In the genomic region with DNA sequence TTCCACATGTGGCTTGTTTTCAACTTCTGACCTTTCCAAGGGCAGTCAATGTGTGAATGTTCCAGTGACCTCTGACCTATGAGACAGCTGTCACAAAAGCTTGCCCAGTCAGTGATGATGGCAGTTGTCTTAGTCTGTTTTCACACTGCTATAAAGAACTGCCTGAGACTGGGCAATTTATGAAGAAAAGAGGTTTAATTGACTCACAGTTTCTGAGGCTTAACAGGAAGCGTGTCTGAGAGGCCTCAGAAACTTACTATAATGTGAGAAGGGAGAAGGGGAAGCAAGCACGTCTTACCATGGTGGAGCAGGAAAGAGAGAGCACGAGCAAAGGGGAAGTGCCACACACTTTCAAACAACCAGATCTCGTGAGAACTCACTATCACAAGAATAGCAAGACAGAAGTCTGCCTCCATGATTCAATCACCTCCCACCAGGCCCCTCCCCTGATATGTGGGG, we compare ENCODE assay signal across 11 cellular contexts.
A peak's percentile ranks its signal among the peaks of the same experiment; 100 is the strongest.
DNase-seq lines count a peak whose midpoint lies in the region; ATAC-seq and TF ChIP-seq lines count a peak whose summit lies in the region.
"Had no signal": no experiment of that assay in that cellular context is flagged by ENCODE, and none has a peak within 500 bp of the region (broad histone marks: within the 10 kb centered on the region; RNA-seq: fewer than 3 reads in every experiment).

No MANE protein-coding gene starts in this region.

- no peaks in the 10 kb centered on the region for H3K4me1 ChIP-seq in SJCRH30

- no peak for TF ChIP-seq CTCF in lower leg skin (IDR thresholded peaks at IDR 0.05)

- no peaks in the 10 kb centered on the region for H3K27me3 ChIP-seq in SJCRH30

- intact Hi-C loops in lower leg skin (cut with DNase I; ENCODE audit: low total_unique reads), result no loop called here

- H3K4me3 ChIP-seq in SJCRH30 (no peak overlapping the region), lower leg skin (ENCODE audit: low read depth, poor library complexity, severe bottlenecking) (no peak overlapping the region)

- ATAC-seq in activated naive CD4-positive, alpha-beta T cell treated with anti-CD3 and anti-CD28 coated beads, Interleukin-2, amount 50 U/mL, for 72 hours, result peak; percentile 64 to 81
- ATAC-seq in HG03175 (IDR thresholded peaks at IDR 0.05; ENCODE audit: unreplicated experiment), result peak; percentile 76
- peak; percentile 74 for ATAC-seq in stimulated activated naive CD8-positive, alpha-beta T cell treated with anti-CD3 and anti-CD28 coated beads, Interleukin-15, Interleukin-2, amounts not matched to agents 100 U/mL and 50 U/mL, for 24 hours
- ATAC-seq: naive thymus-derived CD4-positive, alpha-beta T cell; T-helper 17 cell had no signal

- no peak for DNase-seq in activated naive CD4-positive, alpha-beta T cell treated with anti-CD3 and anti-CD28 coated beads, Interleukin-2, amount 50 U/mL, for 72 hours (ENCODE audit: low spot score in 2 of 2)
- DNase-seq in activated naive CD4-positive, alpha-beta T cell treated with anti-CD3 and anti-CD28 coated beads, Interleukin-2, amount 10 ng/mL, durations not matched to agents 7 days and 5 days, result no peak
- peak in 1 of 2 experiments; percentile 3 for DNase-seq in SJCRH30
- DNase-seq in stimulated activated naive CD8-positive, alpha-beta T cell treated with anti-CD3 and anti-CD28 coated beads, Interleukin-15, Interleukin-2, amounts not matched to agents 100 U/mL and 50 U/mL, for 24 hours, result no peak
- DNase-seq in lower leg skin (ENCODE audit: low spot score in 2 of 2), result no peak
- no peak for DNase-seq in activated naive CD4-positive, alpha-beta T cell (lab: John Stamatoyannopoulos, UW)
- DNase-seq in SW480 (ENCODE audit: low spot score), result no peak
- DNase-seq: dermis blood vessel endothelial cell; naive thymus-derived CD4-positive, alpha-beta T cell; T-helper 17 cell had no signal

- no peak overlapping the region for H3K27ac Mint-ChIP-seq in activated naive CD4-positive, alpha-beta T cell treated with anti-CD3 and anti-CD28 coated beads, Interleukin-2, amount 50 U/mL, for 72 hours
- H3K27ac Mint-ChIP-seq in activated naive CD4-positive, alpha-beta T cell treated with anti-CD3 and anti-CD28 coated beads, Interleukin-2, amount 10 ng/mL, durations not matched to agents 7 days and 5 days, result no peak overlapping the region
- H3K27ac Mint-ChIP-seq: naive thymus-derived CD4-positive, alpha-beta T cell; T-helper 17 cell had no signal

- CTCF ChIA-PET in activated naive CD4-positive, alpha-beta T cell treated with anti-CD3 and anti-CD28 coated beads, Interleukin-2, amount 10 ng/mL, durations not matched to agents 7 days and 5 days (lab: Charles Lee), result no interaction called here

- 71 to 74% methylated on average over 4 of the region's 4 CpGs for WGBS in lower leg skin, 2 donors

- H3K9me3 Mint-ChIP-seq in activated naive CD4-positive, alpha-beta T cell treated with anti-CD3 and anti-CD28 coated beads, Interleukin-2, amount 50 U/mL, for 72 hours, result peaks cover 0 to 1% of the 10 kb centered on the region in 2 donors
- no peaks in the 10 kb centered on the region for H3K9me3 Mint-ChIP-seq in activated naive CD4-positive, alpha-beta T cell treated with anti-CD3 and anti-CD28 coated beads, Interleukin-2, amount 10 ng/mL, durations not matched to agents 7 days and 5 days
- H3K9me3 Mint-ChIP-seq: naive thymus-derived CD4-positive, alpha-beta T cell had no signal

- H3K4me3 Mint-ChIP-seq in activated naive CD4-positive, alpha-beta T cell treated with anti-CD3 and anti-CD28 coated beads, Interleukin-2, amount 10 ng/mL, durations not matched to agents 7 days and 5 days, result no peak overlapping the region
- H3K4me3 Mint-ChIP-seq: naive thymus-derived CD4-positive, alpha-beta T cell; T-helper 17 cell had no signal

- no peak for TF ChIP-seq POLR2A in lower leg skin (IDR thresholded peaks at IDR 0.05)

- no peaks in the 10 kb centered on the region for H3K9me3 ChIP-seq in SJCRH30 (replicated peaks)

- H3K36me3 Mint-ChIP-seq in activated naive CD4-positive, alpha-beta T cell treated with anti-CD3 and anti-CD28 coated beads, Interleukin-2, amount 50 U/mL, for 72 hours, result no peaks in the 10 kb centered on the region
- H3K36me3 Mint-ChIP-seq in activated naive CD4-positive, alpha-beta T cell treated with anti-CD3 and anti-CD28 coated beads, Interleukin-2, amount 10 ng/mL, durations not matched to agents 7 days and 5 days, result no peaks in the 10 kb centered on the region

- no peaks in the 10 kb centered on the region for H3K36me3 ChIP-seq in SJCRH30

- H3K27me3 Mint-ChIP-seq in activated naive CD4-positive, alpha-beta T cell treated with anti-CD3 and anti-CD28 coated beads, Interleukin-2, amount 10 ng/mL, durations not matched to agents 7 days and 5 days, result peaks cover 4% of the 10 kb centered on the region

- H3K27ac ChIP-seq in SJCRH30, result peak overlapping the region; percentile 27; the same call in 1 of the 2 replicates

- no peaks in the 10 kb centered on the region for H3K4me1 Mint-ChIP-seq in activated naive CD4-positive, alpha-beta T cell treated with anti-CD3 and anti-CD28 coated beads, Interleukin-2, amount 10 ng/mL, durations not matched to agents 7 days and 5 days
- H3K4me1 Mint-ChIP-seq: T-helper 17 cell had no signal
